1 cellular context compared by ENCODE assay signal in genomic region chr9:113387560-113388230, GRCh38.
TF ChIP-seq lines count a peak whose summit lies in the region.

No MANE protein-coding gene starts in this region.

TF ChIP-seq in HepG2, 621 proteins besides CTCF, POLR2A, EP300 and RAD21 (continued from another document and continues in another):
- TF ChIP-seq, protein P1, sequence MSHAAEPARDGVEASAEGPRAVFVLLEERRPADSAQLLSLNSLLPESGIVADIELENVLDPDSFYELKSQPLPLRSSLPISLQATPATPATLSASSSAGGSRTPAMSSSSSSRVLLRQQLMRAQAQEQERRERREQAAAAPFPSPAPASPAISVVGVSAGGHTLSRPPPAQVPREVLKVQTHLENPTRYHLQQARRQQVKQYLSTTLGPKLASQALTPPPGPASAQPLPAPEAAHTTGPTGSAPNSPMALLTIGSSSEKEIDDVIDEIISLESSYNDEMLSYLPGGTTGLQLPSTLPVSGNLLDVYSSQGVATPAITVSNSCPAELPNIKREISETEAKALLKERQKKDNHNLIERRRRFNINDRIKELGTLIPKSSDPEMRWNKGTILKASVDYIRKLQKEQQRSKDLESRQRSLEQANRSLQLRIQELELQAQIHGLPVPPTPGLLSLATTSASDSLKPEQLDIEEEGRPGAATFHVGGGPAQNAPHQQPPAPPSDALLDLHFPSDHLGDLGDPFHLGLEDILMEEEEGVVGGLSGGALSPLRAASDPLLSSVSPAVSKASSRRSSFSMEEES (CRISPR knock-in tag; IDR thresholded peaks at IDR 0.05): 0 out of 2 replicates have a peak, but pooled peaks have one; percentile 33
- peak; percentile 54; the same call in 1 of the 2 replicates for TF ChIP-seq ARID4A (CRISPR knock-in tag; IDR thresholded peaks at IDR 0.05; ENCODE audit: borderline replicate concordance)
- TF ChIP-seq, protein P2, sequence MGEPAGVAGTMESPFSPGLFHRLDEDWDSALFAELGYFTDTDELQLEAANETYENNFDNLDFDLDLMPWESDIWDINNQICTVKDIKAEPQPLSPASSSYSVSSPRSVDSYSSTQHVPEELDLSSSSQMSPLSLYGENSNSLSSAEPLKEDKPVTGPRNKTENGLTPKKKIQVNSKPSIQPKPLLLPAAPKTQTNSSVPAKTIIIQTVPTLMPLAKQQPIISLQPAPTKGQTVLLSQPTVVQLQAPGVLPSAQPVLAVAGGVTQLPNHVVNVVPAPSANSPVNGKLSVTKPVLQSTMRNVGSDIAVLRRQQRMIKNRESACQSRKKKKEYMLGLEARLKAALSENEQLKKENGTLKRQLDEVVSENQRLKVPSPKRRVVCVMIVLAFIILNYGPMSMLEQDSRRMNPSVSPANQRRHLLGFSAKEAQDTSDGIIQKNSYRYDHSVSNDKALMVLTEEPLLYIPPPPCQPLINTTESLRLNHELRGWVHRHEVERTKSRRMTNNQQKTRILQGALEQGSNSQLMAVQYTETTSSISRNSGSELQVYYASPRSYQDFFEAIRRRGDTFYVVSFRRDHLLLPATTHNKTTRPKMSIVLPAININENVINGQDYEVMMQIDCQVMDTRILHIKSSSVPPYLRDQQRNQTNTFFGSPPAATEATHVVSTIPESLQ (CRISPR knock-in tag; conservative IDR thresholded peaks at IDR 0.05): no peak
- TF ChIP-seq ZFP82 (CRISPR knock-in tag; IDR thresholded peaks at IDR 0.05; ENCODE audit: borderline replicate concordance): no peak
- TF ChIP-seq, protein P3, sequence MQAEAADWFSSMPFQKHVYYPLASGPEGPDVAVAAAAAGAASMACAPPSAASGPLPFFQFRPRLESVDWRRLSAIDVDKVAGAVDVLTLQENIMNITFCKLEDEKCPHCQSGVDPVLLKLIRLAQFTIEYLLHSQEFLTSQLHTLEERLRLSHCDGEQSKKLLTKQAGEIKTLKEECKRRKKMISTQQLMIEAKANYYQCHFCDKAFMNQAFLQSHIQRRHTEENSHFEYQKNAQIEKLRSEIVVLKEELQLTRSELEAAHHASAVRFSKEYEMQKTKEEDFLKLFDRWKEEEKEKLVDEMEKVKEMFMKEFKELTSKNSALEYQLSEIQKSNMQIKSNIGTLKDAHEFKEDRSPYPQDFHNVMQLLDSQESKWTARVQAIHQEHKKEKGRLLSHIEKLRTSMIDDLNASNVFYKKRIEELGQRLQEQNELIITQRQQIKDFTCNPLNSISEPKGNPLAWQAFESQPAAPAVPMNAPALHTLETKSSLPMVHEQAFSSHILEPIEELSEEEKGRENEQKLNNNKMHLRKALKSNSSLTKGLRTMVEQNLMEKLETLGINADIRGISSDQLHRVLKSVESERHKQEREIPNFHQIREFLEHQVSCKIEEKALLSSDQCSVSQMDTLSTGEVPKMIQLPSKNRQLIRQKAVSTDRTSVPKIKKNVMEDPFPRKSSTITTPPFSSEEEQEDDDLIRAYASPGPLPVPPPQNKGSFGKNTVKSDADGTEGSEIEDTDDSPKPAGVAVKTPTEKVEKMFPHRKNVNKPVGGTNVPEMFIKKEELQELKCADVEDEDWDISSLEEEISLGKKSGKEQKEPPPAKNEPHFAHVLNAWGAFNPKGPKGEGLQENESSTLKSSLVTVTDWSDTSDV (CRISPR knock-in tag; IDR thresholded peaks at IDR 0.05): no peak
- no peak for TF ChIP-seq HMGXB3 (CRISPR knock-in tag; IDR thresholded peaks at IDR 0.05; ENCODE audit: borderline replicate concordance)
- TF ChIP-seq TBL1XR1 (IDR thresholded peaks at IDR 0.05; ENCODE audit: borderline replicate concordance, low read length, partially characterized antibody): no peak
- no peak for TF ChIP-seq ARNT2 (CRISPR knock-in tag; IDR thresholded peaks at IDR 0.05; ENCODE audit: low read depth)
- peak; percentile 40; the same call in 1 of the 2 replicates for TF ChIP-seq ZNF12 (CRISPR knock-in tag; IDR thresholded peaks at IDR 0.05)
- TF ChIP-seq, protein P4, sequence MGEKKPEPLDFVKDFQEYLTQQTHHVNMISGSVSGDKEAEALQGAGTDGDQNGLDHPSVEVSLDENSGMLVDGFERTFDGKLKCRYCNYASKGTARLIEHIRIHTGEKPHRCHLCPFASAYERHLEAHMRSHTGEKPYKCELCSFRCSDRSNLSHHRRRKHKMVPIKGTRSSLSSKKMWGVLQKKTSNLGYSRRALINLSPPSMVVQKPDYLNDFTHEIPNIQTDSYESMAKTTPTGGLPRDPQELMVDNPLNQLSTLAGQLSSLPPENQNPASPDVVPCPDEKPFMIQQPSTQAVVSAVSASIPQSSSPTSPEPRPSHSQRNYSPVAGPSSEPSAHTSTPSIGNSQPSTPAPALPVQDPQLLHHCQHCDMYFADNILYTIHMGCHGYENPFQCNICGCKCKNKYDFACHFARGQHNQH (CRISPR knock-in tag; IDR thresholded peaks at IDR 0.05): peak; percentile 77; the same call in 1 of the 2 replicates
- TF ChIP-seq ZNF501 (CRISPR knock-in tag; IDR thresholded peaks at IDR 0.05): peak; percentile 70
- peak; percentile 37; the same call in 1 of the 2 replicates for TF ChIP-seq CREM (IDR thresholded peaks at IDR 0.05)
- TF ChIP-seq CREM (CRISPR knock-in tag; IDR thresholded peaks at IDR 0.05): no peak
- no peak for TF ChIP-seq PRPF4 (IDR thresholded peaks at IDR 0.05; ENCODE audit: low read depth, low read length, poor library complexity, severe bottlenecking)
- no peak for TF ChIP-seq ZSCAN21 (CRISPR knock-in tag; IDR thresholded peaks at IDR 0.05; ENCODE audit: borderline replicate concordance)
- peak; percentile 90 for TF ChIP-seq MAX (IDR thresholded peaks at IDR 0.05)
- peak; percentile 74; the same call in 1 of the 2 replicates for TF ChIP-seq ARID2 (CRISPR knock-in tag; IDR thresholded peaks at IDR 0.05; ENCODE audit: borderline replicate concordance)
- no peak for TF ChIP-seq ZNF713 (CRISPR knock-in tag; IDR thresholded peaks at IDR 0.05)
- no peak for TF ChIP-seq ZNF761 (CRISPR knock-in tag; conservative IDR thresholded peaks at IDR 0.05)
- TF ChIP-seq ZNF776 (CRISPR knock-in tag; IDR thresholded peaks at IDR 0.05): no peak
- peak; percentile 93 for TF ChIP-seq RXRA (CRISPR knock-in tag; IDR thresholded peaks at IDR 0.05)
- TF ChIP-seq MTF1 (CRISPR knock-in tag; IDR thresholded peaks at IDR 0.05): no peak
- TF ChIP-seq CEBPG (CRISPR knock-in tag; IDR thresholded peaks at IDR 0.05): peak; percentile 74
- no peak for TF ChIP-seq GPN1 (CRISPR knock-in tag; IDR thresholded peaks at IDR 0.05; ENCODE audit: borderline replicate concordance)
- TF ChIP-seq GMEB2 (CRISPR knock-in tag; IDR thresholded peaks at IDR 0.05; ENCODE audit: low read depth): no peak
- peak; percentile 80 for TF ChIP-seq SALL1 (CRISPR knock-in tag; IDR thresholded peaks at IDR 0.05)
- peak; percentile 89; the same call in 1 of the 2 replicates for TF ChIP-seq NFKB2 (CRISPR knock-in tag; IDR thresholded peaks at IDR 0.05; ENCODE audit: borderline replicate concordance)
- TF ChIP-seq KLF6 (CRISPR knock-in tag; IDR thresholded peaks at IDR 0.05): 0 out of 2 replicates have a peak, but pooled peaks have one; percentile 31
- no peak; the same call in 1 of the 2 replicates for TF ChIP-seq ZNF800 (CRISPR knock-in tag; IDR thresholded peaks at IDR 0.05)
- peak; percentile 73 for TF ChIP-seq TAF1 (CRISPR knock-in tag; IDR thresholded peaks at IDR 0.05)
- TF ChIP-seq CSRNP1 (CRISPR knock-in tag; IDR thresholded peaks at IDR 0.05): peak; percentile 47; the same call in 1 of the 2 replicates
- peak; percentile 57; the same call in 1 of the 2 replicates for TF ChIP-seq KDM5B (CRISPR knock-in tag; IDR thresholded peaks at IDR 0.05; ENCODE audit: borderline replicate concordance)
